ENCODE assay signal across 15 cellular contexts in genomic region chr2:222876947-222877346, GRCh38.
"Had no signal": no experiment of that assay in that cellular context is flagged by ENCODE, and none has a peak within 500 bp of the region (broad histone marks: within the 10 kb centered on the region; RNA-seq: fewer than 3 reads in every experiment).

No MANE protein-coding gene starts in this region.

- DNase-seq: activated CD4-positive, alpha-beta memory T cell treated with anti-CD3 and anti-CD28 coated beads for 36 hours; activated CD4-positive, alpha-beta T cell treated with anti-CD3 and anti-CD28 coated beads for 36 hours; activated CD8-positive, alpha-beta memory T cell treated with anti-CD3 and anti-CD28 coated beads, Interleukin-2, amount 10 ng/mL, durations not matched to agents 7 days and 5 days; activated naive CD4-positive, alpha-beta T cell treated with anti-CD3 and anti-CD28 coated beads for 36 hours; activated T-cell treated with anti-CD3 and anti-CD28 coated beads, Interleukin-2, amount 50 U/mL, for 1 hour; hippocampal formation; kidney; mesenchymal stem cell; occipital lobe; stimulated activated CD4-positive, alpha-beta T cell treated with anti-CD3 and anti-CD28 coated beads, Interleukin-1b, Interleukin-23, amount 100 ng/mL, for 48 hours; T-helper 1 cell; T1000; uterus; WERI-Rb-1 had no signal

- H3K27me3 ChIP-seq: esophagus muscularis mucosa, uterus had no signal

- H3K4me3 ChIP-seq: esophagus muscularis mucosa, uterus had no signal

- H3K36me3 ChIP-seq: esophagus muscularis mucosa, uterus, WERI-Rb-1 had no signal

- H3K27ac ChIP-seq: esophagus muscularis mucosa, uterus, WERI-Rb-1 had no signal

- H3K9me3 ChIP-seq: esophagus muscularis mucosa, uterus had no signal

- ATAC-seq: activated CD4-positive, alpha-beta T cell treated with anti-CD3 and anti-CD28 coated beads for 36 hours; activated CD8-positive, alpha-beta memory T cell treated with anti-CD3 and anti-CD28 coated beads, Interleukin-2, amount 10 ng/mL, durations not matched to agents 7 days and 5 days had no signal
